9 cellular contexts compared by ENCODE assay signal in the genomic region with DNA sequence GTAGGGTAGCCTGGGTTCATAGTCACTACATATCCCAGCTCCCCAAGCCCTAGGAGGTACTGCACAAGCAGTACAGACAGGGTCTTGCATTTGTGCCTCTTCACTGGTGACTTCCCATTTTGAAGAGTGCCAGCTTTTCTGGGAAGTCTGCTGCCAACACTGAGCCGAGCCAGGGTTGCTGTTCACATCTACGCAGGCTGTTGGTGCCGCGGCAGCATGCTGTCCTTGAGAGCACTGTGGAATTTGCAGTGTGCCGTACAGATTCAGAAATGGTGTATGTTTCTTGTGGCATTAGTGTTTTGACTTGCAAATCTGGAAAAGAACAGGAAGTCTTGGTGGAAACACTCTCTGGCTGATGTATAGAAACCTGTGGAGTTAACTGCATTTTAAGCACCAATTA.
A peak's percentile ranks its signal among the peaks of the same experiment; 100 is the strongest.
DNase-seq lines count a peak whose midpoint lies in the region; ATAC-seq and TF ChIP-seq lines count a peak whose summit lies in the region.
"Had no signal": no experiment of that assay in that cellular context is flagged by ENCODE, and none has a peak within 500 bp of the region (broad histone marks: within the 10 kb centered on the region; RNA-seq: fewer than 3 reads in every experiment).

No MANE protein-coding gene starts in this region.

- TF ChIP-seq POLR2A in GM15510 (IDR thresholded peaks at IDR 0.05; ENCODE audit: borderline replicate concordance, extremely low read depth, insufficient read length), result peak; percentile 23

- DNase-seq in occipital lobe (lab: John Stamatoyannopoulos, UW), result peak; percentile 42
- no peak for DNase-seq in NCI-H2227 treated with DMSO at 0.1 percent for 48 hours (lab: John Stamatoyannopoulos, UW)
- DNase-seq in NOMO-1 (lab: John Stamatoyannopoulos, UW; ENCODE audit: unreplicated experiment in 2 of 2), result no peak
- no peak for DNase-seq in NCI-H1694 treated with DMSO at 0.1 percent for 48 hours (lab: John Stamatoyannopoulos, UW)
- DNase-seq: sigmoid colon had no signal

- no peak overlapping the region for H3K4me3 Mint-ChIP-seq in dendritic cell treated with granulocyte-macrophage colony-stimulating factor and Interleukin-4, amounts not matched to agents 40 ng/mL and 50 ng/mL, for 4 days

- intact Hi-C loops in dendritic cell treated with granulocyte-macrophage colony-stimulating factor and Interleukin-4, amounts not matched to agents 40 ng/mL and 50 ng/mL, for 4 days (cut with micrococcal nuclease), result no loop called here

- H3K9me3 Mint-ChIP-seq in dendritic cell treated with granulocyte-macrophage colony-stimulating factor and Interleukin-4, amounts not matched to agents 40 ng/mL and 50 ng/mL, for 4 days, result no peaks in the 10 kb centered on the region

- H3K36me3 Mint-ChIP-seq in dendritic cell treated with granulocyte-macrophage colony-stimulating factor and Interleukin-4, amounts not matched to agents 40 ng/mL and 50 ng/mL, for 4 days (ENCODE audit: low read depth), result peaks cover 7% of the 10 kb centered on the region

- H3K27me3 Mint-ChIP-seq in dendritic cell treated with granulocyte-macrophage colony-stimulating factor and Interleukin-4, amounts not matched to agents 40 ng/mL and 50 ng/mL, for 4 days, result no peaks in the 10 kb centered on the region

- H3K4me1 Mint-ChIP-seq in dendritic cell treated with granulocyte-macrophage colony-stimulating factor and Interleukin-4, amounts not matched to agents 40 ng/mL and 50 ng/mL, for 4 days (ENCODE audit: low read depth), result peaks cover 86% of the 10 kb centered on the region

- H3K27ac Mint-ChIP-seq in dendritic cell treated with granulocyte-macrophage colony-stimulating factor and Interleukin-4, amounts not matched to agents 40 ng/mL and 50 ng/mL, for 4 days, result peak overlapping the region; percentile 30

- ATAC-seq in HG03378 (IDR thresholded peaks at IDR 0.05; ENCODE audit: unreplicated experiment) (peak; percentile 35), HG02678 (IDR thresholded peaks at IDR 0.05; ENCODE audit: unreplicated experiment) (no peak)
